Comparison of ENCODE assay signal across 8 cellular contexts in genomic region chr11:69637956-69638871, GRCh38. TPM values are rescaled to one million over a fixed set of nuclear protein-coding genes. Genes with fewer than 3 reads are reported as not detected.
DNase-seq lines count a peak whose midpoint lies in the region; ATAC-seq and TF ChIP-seq lines count a peak whose summit lies in the region.

No MANE protein-coding gene starts in this region.

- peaks cover 34% of the 10 kb centered on the region for H3K4me1 Mint-ChIP-seq in CD14-positive monocyte
- H3K4me1 Mint-ChIP-seq in immature natural killer cell, result peaks cover 18 to 27% of the 10 kb centered on the region in 2 donors
- peaks cover 36% of the 10 kb centered on the region for H3K4me1 Mint-ChIP-seq in stimulated activated memory B cell treated with anti-CD40 and anti-IgM and Interleukin-4, amounts not matched to agents 10 μg/mL and 1 μg/mL and 100 μg/mL, for 72 hours

- peaks cover 0 to 12% of the 10 kb centered on the region in 2 donors for H3K27me3 ChIP-seq in body of pancreas

- H3K36me3 Mint-ChIP-seq in CD14-positive monocyte, result peaks cover 2 to 3% of the 10 kb centered on the region in 2 donors
- H3K36me3 Mint-ChIP-seq in immature natural killer cell, result no peaks in the 10 kb centered on the region
- no peaks in the 10 kb centered on the region for H3K36me3 Mint-ChIP-seq in stimulated activated memory B cell treated with anti-CD40 and anti-IgM and Interleukin-4, amounts not matched to agents 10 μg/mL and 1 μg/mL and 100 μg/mL, for 72 hours

- H3K9me3 Mint-ChIP-seq in CD14-positive monocyte, result peaks cover 0 to 27% (median 10%) of the 10 kb centered on the region in 7 donors
- peaks cover 0 to 1% (median 0%) of the 10 kb centered on the region in 6 donors for H3K9me3 Mint-ChIP-seq in immature natural killer cell
- H3K9me3 Mint-ChIP-seq in stimulated activated memory B cell treated with anti-CD40 and anti-IgM and Interleukin-4, amounts not matched to agents 10 μg/mL and 1 μg/mL and 100 μg/mL, for 72 hours, result no peaks in the 10 kb centered on the region

- no peak overlapping the region for H3K27ac Mint-ChIP-seq in CD14-positive monocyte
- no peak overlapping the region for H3K27ac Mint-ChIP-seq in immature natural killer cell
- H3K27ac Mint-ChIP-seq in stimulated activated memory B cell treated with anti-CD40 and anti-IgM and Interleukin-4, amounts not matched to agents 10 μg/mL and 1 μg/mL and 100 μg/mL, for 72 hours, result peak overlapping the region; percentile 54

- no peak for TF ChIP-seq POLR2A in body of pancreas (IDR thresholded peaks at IDR 0.05)

- TF ChIP-seq CTCF in CD14-positive monocyte (IDR thresholded peaks at IDR 0.05) (no peak), body of pancreas (IDR thresholded peaks at IDR 0.05) (no peak)

- DNase-seq in CD14-positive monocyte (ENCODE audit: low spot score) (peak; percentile 30), Kasumi-1 (lab: John Stamatoyannopoulos, UW) (peak; percentile 35 to 45), body of pancreas (peak; percentile 48 to 71 (median 58)), immature natural killer cell (no peak)
- no peak for DNase-seq in activated CD8-positive, alpha-beta memory T cell treated with anti-CD3 and anti-CD28 coated beads, Interleukin-2, amount 50 U/mL, for 4 hours

- no peaks in the 10 kb centered on the region for H3K36me3 ChIP-seq in body of pancreas (replicated peaks in 1 of 2; ENCODE audit: insufficient read depth in 1 of 2, low read depth in 2 of 2)

- ATAC-seq in body of pancreas, result peak; percentile 10
- ATAC-seq in stimulated activated memory B cell treated with anti-CD40 and anti-IgM and Interleukin-4, amounts not matched to agents 10 μg/mL and 1 μg/mL and 100 μg/mL, for 72 hours, result no peak
- ATAC-seq in GM18873 (IDR thresholded peaks at IDR 0.05; ENCODE audit: low FRiP score, unreplicated experiment), result no peak
- no peak for ATAC-seq in HG03280 (IDR thresholded peaks at IDR 0.05; ENCODE audit: unreplicated experiment)

- peaks cover 63% of the 10 kb centered on the region for H3K4me1 ChIP-seq in body of pancreas

- intact Hi-C loops in CD14-positive monocyte (cut with micrococcal nuclease) (no loop called here), body of pancreas (cut with DNase I) (no loop called here)

- peak overlapping the region; percentile 51 to 84 (median 79) for H3K27ac ChIP-seq in body of pancreas

- 1 to 5% methylated on average over 8 to 76 of the region's 76 CpGs for WGBS in body of pancreas, 2 donors

- no peak overlapping the region for H3K4me3 ChIP-seq in body of pancreas

- H3K9me3 ChIP-seq in body of pancreas, result no peaks in the 10 kb centered on the region

- peak overlapping the region in 1 of 2 donors; percentile 87 for H3K4me3 Mint-ChIP-seq in CD14-positive monocyte
- H3K4me3 Mint-ChIP-seq in immature natural killer cell, result peak overlapping the region in 4 of 5 donors; percentile 17 to 57 (median 45)
- H3K4me3 Mint-ChIP-seq in stimulated activated memory B cell treated with anti-CD40 and anti-IgM and Interleukin-4, amounts not matched to agents 10 μg/mL and 1 μg/mL and 100 μg/mL, for 72 hours, result peak overlapping the region; percentile 56

- H3K27me3 Mint-ChIP-seq in CD14-positive monocyte (ENCODE audit: low read depth in 3 of 3), result peaks cover 65 to 94% (median 78%) of the 10 kb centered on the region in 3 donors
- H3K27me3 Mint-ChIP-seq in immature natural killer cell (ENCODE audit: low read depth in 3 of 3), result peaks cover 15 to 44% (median 37%) of the 10 kb centered on the region in 3 donors
- peaks cover 49% of the 10 kb centered on the region for H3K27me3 Mint-ChIP-seq in stimulated activated memory B cell treated with anti-CD40 and anti-IgM and Interleukin-4, amounts not matched to agents 10 μg/mL and 1 μg/mL and 100 μg/mL, for 72 hours

RNA-seq across cellular contexts. Expression of gene CCND1, which starts 2.7 kb away (rescaled TPM):
- not detected for polyA plus RNA-seq in CD14-positive monocyte
- total RNA-seq in body of pancreas, result 100 to 1,000 TPM in 1 of 2 donors, 10 to 100 TPM in 1; 90.3 to 201 TPM
- 1 to 10 TPM in 1 of 3 donors, under 1 TPM in 1, not detected in 1; 0.85 to 1.3 TPM for polyA plus RNA-seq in immature natural killer cell

RNA-seq across cellular contexts. Expression of gene LTO1, which starts 36.9 kb away (rescaled TPM):
- 1 to 10 TPM; 3.9 to 5.2 TPM for polyA plus RNA-seq in CD14-positive monocyte
- total RNA-seq in body of pancreas, result 10 to 100 TPM; 13.0 to 26.7 TPM
- polyA plus RNA-seq in immature natural killer cell, result 10 to 100 TPM in 2 of 3 donors, 1 to 10 TPM in 1; 7.2 to 13.1 (median 12.3) TPM

Comparison
In these comparisons a context has a peak if more than half of its experiments do, and no peak if none do; other contexts are left out.
1. DNase-seq: peak in CD14-positive monocyte (single experiment), Kasumi-1 (2 of 2) and body of pancreas (4 of 4); none in immature natural killer cell (0 of 3) and activated CD8-positive, alpha-beta memory T cell treated with anti-CD3 and anti-CD28 coated beads, Interleukin-2, amount 50 U/mL, for 4 hours (single experiment).